ENCODE assay signal across 18 cellular contexts in genomic region chr6:107817784-107818183, GRCh38. TPM values are rescaled to one million over a fixed set of nuclear protein-coding genes. Genes with fewer than 3 reads are reported as not detected.
DNase-seq lines count a peak whose midpoint lies in the region; ATAC-seq and TF ChIP-seq lines count a peak whose summit lies in the region.
"Had no signal": no experiment of that assay in that cellular context is flagged by ENCODE, and none has a peak within 500 bp of the region (broad histone marks: within the 10 kb centered on the region; RNA-seq: fewer than 3 reads in every experiment).

No MANE protein-coding gene starts in this region.

- intact Hi-C loops in activated CD4-positive, alpha-beta T cell treated with anti-CD3 and anti-CD28 coated beads for 36 hours (cut with DNase I, micrococcal nuclease), result loop anchor here in 1 of 2 experiments (2.0 kb wide), 1 partner anchor 105 kb away; no protein-coding TSS in a partner anchor
- intact Hi-C loops in CD8-positive, alpha-beta T cell (cut with DNase I, micrococcal nuclease), result no loop called here
- intact Hi-C loops in activated T-helper 2 cell treated with anti-CD3 and anti-CD28 coated beads, Interferon-gamma antibody, Interleukin-2, Interleukin-4, amounts not matched to agents 10 μg/mL and 5 μg/mL and 100 μg/mL, durations not matched to agents 14 hours and 24 hours and 36 hours (cut with micrococcal nuclease), result no loop called here

- peaks cover 72% of the 10 kb centered on the region for H3K4me1 Mint-ChIP-seq in activated CD4-positive, alpha-beta T cell treated with anti-CD3 and anti-CD28 coated beads for 36 hours
- H3K4me1 Mint-ChIP-seq in CD8-positive, alpha-beta T cell (ENCODE audit: low read depth), result peaks cover 79% of the 10 kb centered on the region
- H3K4me1 Mint-ChIP-seq in activated T-helper 2 cell treated with anti-CD3 and anti-CD28 coated beads, Interferon-gamma antibody, Interleukin-2, Interleukin-4, amounts not matched to agents 10 μg/mL and 5 μg/mL and 100 μg/mL, durations not matched to agents 14 hours and 24 hours and 36 hours (ENCODE audit: low read depth), result peaks cover 57% of the 10 kb centered on the region
- peaks cover 35 to 86% (median 78%) of the 10 kb centered on the region in 4 donors for H3K4me1 Mint-ChIP-seq in naive thymus-derived CD8-positive, alpha-beta T cell

- no peaks in the 10 kb centered on the region for H3K27me3 ChIP-seq in CD8-positive, alpha-beta T cell (ENCODE audit: insufficient read depth, low read length)
- H3K27me3 ChIP-seq: BE2C, ovary, upper lobe of left lung had no signal

- TF ChIP-seq CTCF in CD8-positive, alpha-beta T cell (IDR thresholded peaks at IDR 0.05), result no peak

- no peak for DNase-seq in activated CD4-positive, alpha-beta T cell treated with anti-CD3 and anti-CD28 coated beads for 36 hours
- DNase-seq in activated CD4-positive, alpha-beta T cell treated with anti-CD3 and anti-CD28 coated beads for 1 hour, result no peak
- no peak for DNase-seq in CD8-positive, alpha-beta T cell
- DNase-seq in activated T-helper 2 cell treated with anti-CD3 and anti-CD28 coated beads, Interferon-gamma antibody, Interleukin-2, Interleukin-4, amounts not matched to agents 10 μg/mL and 5 μg/mL and 100 μg/mL, durations not matched to agents 14 hours and 24 hours and 36 hours (ENCODE audit: low spot score), result no peak
- no peak for DNase-seq in naive thymus-derived CD8-positive, alpha-beta T cell
- DNase-seq in DMS79 (lab: John Stamatoyannopoulos, UW), result no peak
- DNase-seq: activated naive CD4-positive, alpha-beta T cell treated with anti-CD3 and anti-CD28 coated beads, Interleukin-2, amount 50 U/mL, for 16 hours; BE2C; brain microvascular endothelial cell; H7; NCI-H526 treated with DMSO at 0.1 percent for 48 hours; ovary; upper lobe of left lung had no signal

- H3K36me3 ChIP-seq in CD8-positive, alpha-beta T cell (ENCODE audit: insufficient read depth, low read length), result no peaks in the 10 kb centered on the region
- H3K36me3 ChIP-seq: BE2C, brain microvascular endothelial cell, ovary, upper lobe of left lung had no signal

- H3K4me3 ChIP-seq in CD8-positive, alpha-beta T cell (ENCODE audit: low read depth, low read length), result no peak overlapping the region
- H3K4me3 ChIP-seq: coronary artery, ovary, upper lobe of left lung had no signal

- CTCF ChIA-PET in activated CD4-positive, alpha-beta T cell treated with anti-CD3 and anti-CD28 coated beads for 36 hours (lab: Charles Lee), result interaction anchor here (0.6 to 4.1 kb wide), 11 partner anchors 11 to 143 kb away, joined by 3 to 20 read pairs (median 4); no protein-coding TSS in a partner anchor
- CTCF ChIA-PET in CD8-positive, alpha-beta T cell (lab: Charles Lee), result interaction anchor here (1.0 to 8.7 kb wide), 5 partner anchors 31 to 91 kb away, joined by 3 to 76 read pairs (median 7); no protein-coding TSS in a partner anchor

- peaks cover 10% of the 10 kb centered on the region for H3K36me3 Mint-ChIP-seq in activated CD4-positive, alpha-beta T cell treated with anti-CD3 and anti-CD28 coated beads for 36 hours (ENCODE audit: low read depth)
- peaks cover 58% of the 10 kb centered on the region for H3K36me3 Mint-ChIP-seq in CD8-positive, alpha-beta T cell
- H3K36me3 Mint-ChIP-seq in activated T-helper 2 cell treated with anti-CD3 and anti-CD28 coated beads, Interferon-gamma antibody, Interleukin-2, Interleukin-4, amounts not matched to agents 10 μg/mL and 5 μg/mL and 100 μg/mL, durations not matched to agents 14 hours and 24 hours and 36 hours (ENCODE audit: low read depth), result peaks cover 8% of the 10 kb centered on the region
- peaks cover 0 to 45% (median 9%) of the 10 kb centered on the region in 3 donors for H3K36me3 Mint-ChIP-seq in naive thymus-derived CD8-positive, alpha-beta T cell

- no peaks in the 10 kb centered on the region for H3K27me3 Mint-ChIP-seq in activated CD4-positive, alpha-beta T cell treated with anti-CD3 and anti-CD28 coated beads for 36 hours
- H3K27me3 Mint-ChIP-seq in CD8-positive, alpha-beta T cell (ENCODE audit: low read depth), result no peaks in the 10 kb centered on the region
- no peaks in the 10 kb centered on the region for H3K27me3 Mint-ChIP-seq in activated T-helper 2 cell treated with anti-CD3 and anti-CD28 coated beads, Interferon-gamma antibody, Interleukin-2, Interleukin-4, amounts not matched to agents 10 μg/mL and 5 μg/mL and 100 μg/mL, durations not matched to agents 14 hours and 24 hours and 36 hours (ENCODE audit: low read depth)
- H3K27me3 Mint-ChIP-seq in naive thymus-derived CD8-positive, alpha-beta T cell, result no peaks in the 10 kb centered on the region

- peaks cover 57% of the 10 kb centered on the region for H3K4me1 ChIP-seq in CD8-positive, alpha-beta T cell (ENCODE audit: insufficient read depth, low read length)

- H3K4me3 Mint-ChIP-seq in activated CD4-positive, alpha-beta T cell treated with anti-CD3 and anti-CD28 coated beads for 36 hours, result peak overlapping the region; percentile 62
- H3K4me3 Mint-ChIP-seq in CD8-positive, alpha-beta T cell, result peak overlapping the region; percentile 48
- no peak overlapping the region for H3K4me3 Mint-ChIP-seq in activated T-helper 2 cell treated with anti-CD3 and anti-CD28 coated beads, Interferon-gamma antibody, Interleukin-2, Interleukin-4, amounts not matched to agents 10 μg/mL and 5 μg/mL and 100 μg/mL, durations not matched to agents 14 hours and 24 hours and 36 hours (ENCODE audit: low read depth)
- peak overlapping the region; percentile 19 to 99 (median 94) for H3K4me3 Mint-ChIP-seq in naive thymus-derived CD8-positive, alpha-beta T cell

- POLR2A ChIA-PET in activated CD4-positive, alpha-beta T cell treated with anti-CD3 and anti-CD28 coated beads for 36 hours (lab: Charles Lee), result interaction anchor here (0.5 to 1.4 kb wide), 4 partner anchors 21 to 105 kb away, joined by 3 to 6 read pairs (median 4); no protein-coding TSS in a partner anchor
- POLR2A ChIA-PET in CD8-positive, alpha-beta T cell (lab: Charles Lee), result interaction anchor here (0.6 to 7.7 kb wide), 7 partner anchors 11 to 1095 kb away, joined by 3 to 83 read pairs (median 5); no protein-coding TSS in a partner anchor
- POLR2A ChIA-PET in naive thymus-derived CD8-positive, alpha-beta T cell (lab: Charles Lee), result interaction anchor here (0.5 to 8.3 kb wide), 8 partner anchors 12 to 117 kb away, joined by 3 to 104 read pairs (median 6); no protein-coding TSS in a partner anchor

- H3K27ac ChIP-seq in CD8-positive, alpha-beta T cell (ENCODE audit: low read depth, low read length), result no peak overlapping the region
- H3K27ac ChIP-seq: brain microvascular endothelial cell, coronary artery, ovary, upper lobe of left lung had no signal

- peak overlapping the region; percentile 98 for H3K27ac Mint-ChIP-seq in activated CD4-positive, alpha-beta T cell treated with anti-CD3 and anti-CD28 coated beads for 36 hours
- H3K27ac Mint-ChIP-seq in CD8-positive, alpha-beta T cell, result peak overlapping the region; percentile 96
- peak overlapping the region; percentile 64 for H3K27ac Mint-ChIP-seq in activated T-helper 2 cell treated with anti-CD3 and anti-CD28 coated beads, Interferon-gamma antibody, Interleukin-2, Interleukin-4, amounts not matched to agents 10 μg/mL and 5 μg/mL and 100 μg/mL, durations not matched to agents 14 hours and 24 hours and 36 hours
- H3K27ac Mint-ChIP-seq in naive thymus-derived CD8-positive, alpha-beta T cell, result peak overlapping the region; percentile 58 to 100 (median 98)

- H3K9me3 ChIP-seq in CD8-positive, alpha-beta T cell (ENCODE audit: low read length), result no peaks in the 10 kb centered on the region
- H3K9me3 ChIP-seq: BE2C, ovary, upper lobe of left lung had no signal

- peak; percentile 18 for ATAC-seq in activated CD4-positive, alpha-beta T cell treated with anti-CD3 and anti-CD28 coated beads for 36 hours
- ATAC-seq in CD8-positive, alpha-beta T cell, result no peak
- ATAC-seq in naive thymus-derived CD8-positive, alpha-beta T cell, result no peak
- no peak for ATAC-seq in GM18505 (IDR thresholded peaks at IDR 0.05; ENCODE audit: unreplicated experiment)
- no peak for ATAC-seq in GM18907 (IDR thresholded peaks at IDR 0.05; ENCODE audit: unreplicated experiment)

- H3K9me3 Mint-ChIP-seq in activated CD4-positive, alpha-beta T cell treated with anti-CD3 and anti-CD28 coated beads for 36 hours (ENCODE audit: low read depth), result no peaks in the 10 kb centered on the region
- no peaks in the 10 kb centered on the region for H3K9me3 Mint-ChIP-seq in CD8-positive, alpha-beta T cell
- H3K9me3 Mint-ChIP-seq in activated T-helper 2 cell treated with anti-CD3 and anti-CD28 coated beads, Interferon-gamma antibody, Interleukin-2, Interleukin-4, amounts not matched to agents 10 μg/mL and 5 μg/mL and 100 μg/mL, durations not matched to agents 14 hours and 24 hours and 36 hours, result no peaks in the 10 kb centered on the region
- no peaks in the 10 kb centered on the region for H3K9me3 Mint-ChIP-seq in naive thymus-derived CD8-positive, alpha-beta T cell

- TF ChIP-seq POLR2A in GM18505 (IDR thresholded peaks at IDR 0.05; ENCODE audit: borderline replicate concordance, extremely low read depth, insufficient read depth, insufficient read length), result no peak

RNA-seq across cellular contexts. Expression of gene SCML4, which starts 6.3 kb away (rescaled TPM):
- total RNA-seq in activated CD4-positive, alpha-beta T cell treated with anti-CD3 and anti-CD28 coated beads for 36 hours, result 10 to 100 TPM in 1 of 2 experiments, 1 to 10 TPM in 1; 9.0 to 11.0 TPM
- total RNA-seq in CD8-positive, alpha-beta T cell, result 10 to 100 TPM; 34.7 to 36.7 TPM
- 1.1 and 1.5 TPM in 2 replicates for total RNA-seq in activated T-helper 2 cell treated with anti-CD3 and anti-CD28 coated beads, Interferon-gamma antibody, Interleukin-2, Interleukin-4, amounts not matched to agents 10 μg/mL and 5 μg/mL and 100 μg/mL, durations not matched to agents 14 hours and 24 hours and 36 hours
- 10 to 100 TPM; 80.9 to 81.5 TPM for total RNA-seq in naive thymus-derived CD8-positive, alpha-beta T cell
- polyA plus RNA-seq in naive thymus-derived CD8-positive, alpha-beta T cell, result 100 to 1,000 TPM in 1 of 3 donors, 10 to 100 TPM in 2; 56.4 to 119 (median 68.6) TPM
- total RNA-seq: A172, fibroblast of villous mesenchyme, H7 had no signal
